1 cellular context compared by ENCODE assay signal in the genomic region with DNA sequence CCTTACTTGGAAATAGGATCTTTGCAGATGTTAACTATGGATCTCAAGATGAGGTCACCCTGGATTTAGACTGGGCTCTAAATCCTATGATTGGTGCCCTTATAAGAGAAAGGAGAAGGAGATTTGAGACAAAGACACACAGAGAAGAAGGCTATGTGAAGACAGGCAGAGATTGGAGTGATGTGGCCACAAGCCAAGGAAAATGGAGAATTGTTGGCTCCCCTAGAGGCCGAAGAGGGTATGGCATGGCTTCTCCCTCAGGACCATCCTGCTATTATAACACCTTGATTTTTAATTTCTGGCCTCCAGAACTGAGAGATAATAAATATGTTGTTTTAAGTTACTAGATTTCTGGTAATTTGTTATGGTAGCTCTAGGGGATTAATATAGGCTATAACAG.
TF ChIP-seq lines count a peak whose summit lies in the region.

No MANE protein-coding gene starts in this region.

TF ChIP-seq in GM23338, 12 proteins besides CTCF, POLR2A, EP300 and RAD21:
- TF ChIP-seq, protein P1, sequence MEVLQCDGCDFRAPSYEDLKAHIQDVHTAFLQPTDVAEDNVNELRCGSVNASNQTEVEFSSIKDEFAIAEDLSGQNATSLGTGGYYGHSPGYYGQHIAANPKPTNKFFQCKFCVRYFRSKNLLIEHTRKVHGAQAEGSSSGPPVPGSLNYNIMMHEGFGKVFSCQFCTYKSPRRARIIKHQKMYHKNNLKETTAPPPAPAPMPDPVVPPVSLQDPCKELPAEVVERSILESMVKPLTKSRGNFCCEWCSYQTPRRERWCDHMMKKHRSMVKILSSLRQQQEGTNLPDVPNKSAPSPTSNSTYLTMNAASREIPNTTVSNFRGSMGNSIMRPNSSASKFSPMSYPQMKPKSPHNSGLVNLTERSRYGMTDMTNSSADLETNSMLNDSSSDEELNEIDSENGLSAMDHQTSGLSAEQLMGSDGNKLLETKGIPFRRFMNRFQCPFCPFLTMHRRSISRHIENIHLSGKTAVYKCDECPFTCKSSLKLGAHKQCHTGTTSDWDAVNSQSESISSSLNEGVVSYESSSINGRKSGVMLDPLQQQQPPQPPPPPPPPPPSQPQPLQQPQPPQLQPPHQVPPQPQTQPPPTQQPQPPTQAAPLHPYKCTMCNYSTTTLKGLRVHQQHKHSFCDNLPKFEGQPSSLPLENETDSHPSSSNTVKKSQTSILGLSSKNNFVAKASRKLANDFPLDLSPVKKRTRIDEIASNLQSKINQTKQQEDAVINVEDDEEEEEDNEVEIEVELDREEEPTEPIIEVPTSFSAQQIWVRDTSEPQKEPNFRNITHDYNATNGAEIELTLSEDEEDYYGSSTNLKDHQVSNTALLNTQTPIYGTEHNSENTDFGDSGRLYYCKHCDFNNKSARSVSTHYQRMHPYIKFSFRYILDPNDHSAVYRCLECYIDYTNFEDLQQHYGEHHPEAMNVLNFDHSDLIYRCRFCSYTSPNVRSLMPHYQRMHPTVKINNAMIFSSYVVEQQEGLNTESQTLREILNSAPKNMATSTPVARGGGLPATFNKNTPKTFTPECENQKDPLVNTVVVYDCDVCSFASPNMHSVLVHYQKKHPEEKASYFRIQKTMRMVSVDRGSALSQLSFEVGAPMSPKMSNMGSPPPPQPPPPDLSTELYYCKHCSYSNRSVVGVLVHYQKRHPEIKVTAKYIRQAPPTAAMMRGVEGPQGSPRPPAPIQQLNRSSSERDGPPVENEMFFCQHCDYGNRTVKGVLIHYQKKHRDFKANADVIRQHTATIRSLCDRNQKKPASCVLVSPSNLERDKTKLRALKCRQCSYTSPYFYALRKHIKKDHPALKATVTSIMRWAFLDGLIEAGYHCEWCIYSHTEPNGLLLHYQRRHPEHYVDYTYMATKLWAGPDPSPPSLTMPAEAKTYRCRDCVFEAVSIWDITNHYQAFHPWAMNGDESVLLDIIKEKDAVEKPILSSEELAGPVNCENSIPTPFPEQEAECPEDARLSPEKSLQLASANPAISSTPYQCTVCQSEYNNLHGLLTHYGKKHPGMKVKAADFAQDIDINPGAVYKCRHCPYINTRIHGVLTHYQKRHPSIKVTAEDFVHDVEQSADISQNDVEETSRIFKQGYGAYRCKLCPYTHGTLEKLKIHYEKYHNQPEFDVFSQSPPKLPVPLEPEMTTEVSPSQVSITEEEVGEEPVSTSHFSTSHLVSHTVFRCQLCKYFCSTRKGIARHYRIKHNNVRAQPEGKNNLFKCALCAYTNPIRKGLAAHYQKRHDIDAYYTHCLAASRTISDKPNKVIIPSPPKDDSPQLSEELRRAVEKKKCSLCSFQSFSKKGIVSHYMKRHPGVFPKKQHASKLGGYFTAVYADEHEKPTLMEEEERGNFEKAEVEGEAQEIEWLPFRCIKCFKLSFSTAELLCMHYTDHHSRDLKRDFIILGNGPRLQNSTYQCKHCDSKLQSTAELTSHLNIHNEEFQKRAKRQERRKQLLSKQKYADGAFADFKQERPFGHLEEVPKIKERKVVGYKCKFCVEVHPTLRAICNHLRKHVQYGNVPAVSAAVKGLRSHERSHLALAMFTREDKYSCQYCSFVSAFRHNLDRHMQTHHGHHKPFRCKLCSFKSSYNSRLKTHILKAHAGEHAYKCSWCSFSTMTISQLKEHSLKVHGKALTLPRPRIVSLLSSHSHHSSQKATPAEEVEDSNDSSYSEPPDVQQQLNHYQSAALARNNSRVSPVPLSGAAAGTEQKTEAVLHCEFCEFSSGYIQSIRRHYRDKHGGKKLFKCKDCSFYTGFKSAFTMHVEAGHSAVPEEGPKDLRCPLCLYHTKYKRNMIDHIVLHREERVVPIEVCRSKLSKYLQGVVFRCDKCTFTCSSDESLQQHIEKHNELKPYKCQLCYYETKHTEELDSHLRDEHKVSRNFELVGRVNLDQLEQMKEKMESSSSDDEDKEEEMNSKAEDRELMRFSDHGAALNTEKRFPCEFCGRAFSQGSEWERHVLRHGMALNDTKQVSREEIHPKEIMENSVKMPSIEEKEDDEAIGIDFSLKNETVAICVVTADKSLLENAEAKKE (CRISPR knock-in tag; IDR thresholded peaks at IDR 0.05): no peak
- TF ChIP-seq ZNF114 (CRISPR knock-in tag; IDR thresholded peaks at IDR 0.05) (no peak), NANOG (IDR thresholded peaks at IDR 0.05; ENCODE audit: borderline replicate concordance) (no peak), CREB1 (CRISPR knock-in tag; IDR thresholded peaks at IDR 0.05; ENCODE audit: low read depth) (no peak), EZH2 (IDR thresholded peaks at IDR 0.05; ENCODE audit: low read depth, unreplicated experiment) (no peak), JUNB (IDR thresholded peaks at IDR 0.05; ENCODE audit: unreplicated experiment) (no peak), STAT1 (IDR thresholded peaks at IDR 0.05; ENCODE audit: unreplicated experiment) (no peak), POLR2AphosphoS5 (IDR thresholded peaks at IDR 0.05; ENCODE audit: low read depth) (no peak), EZH2phosphoT487 (IDR thresholded peaks at IDR 0.05; ENCODE audit: unreplicated experiment) (no peak)
- TF ChIP-seq, protein P2, sequence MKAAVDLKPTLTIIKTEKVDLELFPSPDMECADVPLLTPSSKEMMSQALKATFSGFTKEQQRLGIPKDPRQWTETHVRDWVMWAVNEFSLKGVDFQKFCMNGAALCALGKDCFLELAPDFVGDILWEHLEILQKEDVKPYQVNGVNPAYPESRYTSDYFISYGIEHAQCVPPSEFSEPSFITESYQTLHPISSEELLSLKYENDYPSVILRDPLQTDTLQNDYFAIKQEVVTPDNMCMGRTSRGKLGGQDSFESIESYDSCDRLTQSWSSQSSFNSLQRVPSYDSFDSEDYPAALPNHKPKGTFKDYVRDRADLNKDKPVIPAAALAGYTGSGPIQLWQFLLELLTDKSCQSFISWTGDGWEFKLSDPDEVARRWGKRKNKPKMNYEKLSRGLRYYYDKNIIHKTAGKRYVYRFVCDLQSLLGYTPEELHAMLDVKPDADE (IDR thresholded peaks at IDR 0.05): no peak
